1 cellular context compared by ENCODE assay signal in the genomic region with DNA sequence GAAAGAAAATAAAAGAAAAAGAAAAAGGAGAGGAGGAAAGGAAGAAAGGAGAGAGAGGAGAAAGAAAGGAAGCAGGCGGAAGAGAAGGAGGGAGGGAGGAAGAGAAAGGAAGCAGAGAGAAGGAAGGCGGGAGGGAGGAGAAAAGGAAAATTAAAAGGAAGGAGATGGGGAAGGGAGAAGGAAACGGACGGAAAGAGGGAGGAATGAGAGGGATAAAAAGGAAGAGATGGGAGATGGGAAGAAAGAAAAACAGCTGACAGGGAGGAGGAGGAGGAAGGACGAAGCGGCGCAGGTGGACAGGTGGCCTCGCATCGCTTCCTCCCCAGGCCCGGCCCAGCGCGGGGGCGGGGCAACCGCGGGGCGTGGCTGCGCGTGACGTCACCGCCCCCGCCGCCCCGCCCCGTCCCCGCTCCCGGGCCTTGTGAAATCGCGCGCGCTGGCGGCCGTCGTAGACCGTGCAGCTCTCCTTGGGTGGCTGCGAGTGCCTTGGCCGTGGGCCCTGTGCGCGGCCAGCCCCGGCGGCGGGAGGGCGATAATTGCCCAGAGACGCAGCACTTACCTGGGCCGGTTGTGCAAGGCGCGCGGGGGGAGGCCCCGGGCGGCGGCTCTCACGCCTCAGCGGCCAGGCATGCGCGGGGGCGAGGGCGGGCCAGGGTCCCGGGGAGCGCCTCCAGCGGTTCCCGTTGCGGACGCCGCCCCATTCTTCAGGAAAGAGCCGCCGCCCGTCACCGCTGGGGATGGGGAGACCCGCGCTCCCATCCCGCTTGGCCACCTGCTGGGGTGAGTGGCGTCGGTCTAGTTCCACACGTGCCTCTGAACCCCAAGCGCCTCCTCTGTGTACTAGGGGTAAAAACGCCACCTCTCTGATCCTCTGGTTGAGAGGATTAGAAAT.
A peak's percentile ranks its signal among the peaks of the same experiment; 100 is the strongest.
TF ChIP-seq lines count a peak whose summit lies in the region.

No MANE protein-coding gene starts in this region.

TF ChIP-seq in HEK293, 187 proteins besides CTCF, POLR2A, EP300 and RAD21 (continued from another document):
- no peak for TF ChIP-seq ZNF701 (tag by site-specific recombination; IDR thresholded peaks at IDR 0.05)
- no peak for TF ChIP-seq MYNN (tag by site-specific recombination; IDR thresholded peaks at IDR 0.05; ENCODE audit: borderline replicate concordance)
- peak; percentile 90; the same call in 1 of the 2 replicates for TF ChIP-seq ZNF561 (tag by site-specific recombination; IDR thresholded peaks at IDR 0.05; ENCODE audit: borderline replicate concordance)
- TF ChIP-seq KLF7 (tag by site-specific recombination; IDR thresholded peaks at IDR 0.05; ENCODE audit: borderline replicate concordance): no peak
- TF ChIP-seq, protein P1, sequence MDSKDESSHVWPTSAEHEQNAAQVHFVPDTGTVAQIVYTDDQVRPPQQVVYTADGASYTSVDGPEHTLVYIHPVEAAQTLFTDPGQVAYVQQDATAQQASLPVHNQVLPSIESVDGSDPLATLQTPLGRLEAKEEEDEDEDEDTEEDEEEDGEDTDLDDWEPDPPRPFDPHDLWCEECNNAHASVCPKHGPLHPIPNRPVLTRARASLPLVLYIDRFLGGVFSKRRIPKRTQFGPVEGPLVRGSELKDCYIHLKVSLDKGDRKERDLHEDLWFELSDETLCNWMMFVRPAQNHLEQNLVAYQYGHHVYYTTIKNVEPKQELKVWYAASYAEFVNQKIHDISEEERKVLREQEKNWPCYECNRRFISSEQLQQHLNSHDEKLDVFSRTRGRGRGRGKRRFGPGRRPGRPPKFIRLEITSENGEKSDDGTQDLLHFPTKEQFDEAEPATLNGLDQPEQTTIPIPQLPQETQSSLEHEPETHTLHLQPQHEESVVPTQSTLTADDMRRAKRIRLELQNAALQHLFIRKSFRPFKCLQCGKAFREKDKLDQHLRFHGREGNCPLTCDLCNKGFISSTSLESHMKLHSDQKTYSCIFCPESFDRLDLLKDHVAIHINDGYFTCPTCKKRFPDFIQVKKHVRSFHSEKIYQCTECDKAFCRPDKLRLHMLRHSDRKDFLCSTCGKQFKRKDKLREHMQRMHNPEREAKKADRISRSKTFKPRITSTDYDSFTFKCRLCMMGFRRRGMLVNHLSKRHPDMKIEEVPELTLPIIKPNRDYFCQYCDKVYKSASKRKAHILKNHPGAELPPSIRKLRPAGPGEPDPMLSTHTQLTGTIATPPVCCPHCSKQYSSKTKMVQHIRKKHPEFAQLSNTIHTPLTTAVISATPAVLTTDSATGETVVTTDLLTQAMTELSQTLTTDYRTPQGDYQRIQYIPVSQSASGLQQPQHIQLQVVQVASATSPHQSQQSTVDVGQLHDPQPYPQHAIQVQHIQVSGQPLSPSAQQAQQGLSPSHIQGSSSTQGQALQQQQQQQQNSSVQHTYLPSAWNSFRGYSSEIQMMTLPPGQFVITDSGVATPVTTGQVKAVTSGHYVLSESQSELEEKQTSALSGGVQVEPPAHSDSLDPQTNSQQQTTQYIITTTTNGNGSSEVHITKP (tag by site-specific recombination; IDR thresholded peaks at IDR 0.05): peak; percentile 32
- no peak for TF ChIP-seq SALL2 (tag by site-specific recombination; IDR thresholded peaks at IDR 0.05; ENCODE audit: borderline replicate concordance)
- TF ChIP-seq SCRT2 (tag by site-specific recombination; IDR thresholded peaks at IDR 0.05): no peak; the same call in 1 of the 2 replicates
- TF ChIP-seq ZNF621 (tag by site-specific recombination; IDR thresholded peaks at IDR 0.05): no peak
- TF ChIP-seq, protein P2, sequence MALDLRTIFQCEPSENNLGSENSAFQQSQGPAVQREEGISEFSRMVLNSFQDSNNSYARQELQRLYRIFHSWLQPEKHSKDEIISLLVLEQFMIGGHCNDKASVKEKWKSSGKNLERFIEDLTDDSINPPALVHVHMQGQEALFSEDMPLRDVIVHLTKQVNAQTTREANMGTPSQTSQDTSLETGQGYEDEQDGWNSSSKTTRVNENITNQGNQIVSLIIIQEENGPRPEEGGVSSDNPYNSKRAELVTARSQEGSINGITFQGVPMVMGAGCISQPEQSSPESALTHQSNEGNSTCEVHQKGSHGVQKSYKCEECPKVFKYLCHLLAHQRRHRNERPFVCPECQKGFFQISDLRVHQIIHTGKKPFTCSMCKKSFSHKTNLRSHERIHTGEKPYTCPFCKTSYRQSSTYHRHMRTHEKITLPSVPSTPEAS (tag by site-specific recombination; IDR thresholded peaks at IDR 0.05): no peak
- TF ChIP-seq ZNF394 (tag by site-specific recombination; IDR thresholded peaks at IDR 0.05; ENCODE audit: borderline replicate concordance): no peak
- no peak for TF ChIP-seq ZNF571 (tag by site-specific recombination; IDR thresholded peaks at IDR 0.05)
- no peak for TF ChIP-seq ZNF837 (tag by site-specific recombination; IDR thresholded peaks at IDR 0.05)
